Comparison of ENCODE assay signal across 8 cellular contexts in the genomic region with DNA sequence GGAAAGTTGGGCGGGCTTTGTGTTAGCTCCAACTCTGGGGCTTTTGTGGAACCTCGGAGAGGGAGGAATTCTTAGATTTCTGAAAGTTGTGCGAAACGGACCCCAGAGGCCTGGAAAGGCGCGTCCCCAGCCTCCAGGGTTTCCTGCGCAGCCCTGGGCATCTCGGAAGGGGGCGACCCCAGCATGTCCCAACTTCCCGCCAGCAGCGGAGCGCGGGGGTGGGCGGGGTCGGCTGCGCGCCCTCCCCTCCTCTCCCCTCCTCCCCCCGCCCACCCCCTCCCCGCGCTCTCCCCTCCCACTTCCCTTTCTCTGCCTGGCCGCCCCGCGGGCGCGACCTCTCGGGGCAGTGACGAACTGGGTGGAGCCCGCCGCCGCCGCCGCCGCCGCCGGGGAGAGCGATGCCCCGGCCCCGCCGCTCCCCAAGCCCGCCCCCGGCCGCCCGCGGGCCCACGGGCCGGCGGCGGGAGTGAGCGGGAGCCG. TPM values are rescaled to one million over a fixed set of nuclear protein-coding genes. Genes with fewer than 3 reads are reported as not detected.
DNase-seq lines count a peak whose midpoint lies in the region; ATAC-seq and TF ChIP-seq lines count a peak whose summit lies in the region.

No MANE protein-coding gene starts in this region.

- H3K4me3 ChIP-seq in choroid plexus epithelial cell (ENCODE audit: low read depth, low read length): peak overlapping the region; percentile 71

- POLR2A ChIA-PET in activated CD4-positive, alpha-beta T cell treated with anti-CD3 and anti-CD28 coated beads for 36 hours (lab: Charles Lee): interaction anchor here (0.7 kb wide), 1 partner anchor 159 kb away, joined by 3 read pairs; no protein-coding TSS in a partner anchor

- H3K9me3 Mint-ChIP-seq in activated CD4-positive, alpha-beta T cell treated with anti-CD3 and anti-CD28 coated beads for 36 hours (ENCODE audit: low read depth): no peaks in the 10 kb centered on the region

- CTCF ChIA-PET in activated CD4-positive, alpha-beta T cell treated with anti-CD3 and anti-CD28 coated beads for 36 hours (lab: Charles Lee): interaction anchor here (1.3 kb wide), 2 partner anchors 9 to 15 kb away, joined by 4 to 5 read pairs; no protein-coding TSS in a partner anchor

- intact Hi-C loops in activated CD4-positive, alpha-beta T cell treated with anti-CD3 and anti-CD28 coated beads for 36 hours (cut with DNase I, micrococcal nuclease): loop anchor here (1.0 to 10.0 kb wide), 7 partner anchors 23 to 688 kb away; partner anchors contain the start of genes KLF3 (in 1 of the 2), PGM2 (in 1 of the 2) and RELL1 (in 1 of the 2)

- peak; percentile 72 for ATAC-seq in HG02973 (IDR thresholded peaks at IDR 0.05; ENCODE audit: unreplicated experiment)
- peak; percentile 84 for ATAC-seq in activated CD4-positive, alpha-beta T cell treated with anti-CD3 and anti-CD28 coated beads for 36 hours

- no peaks in the 10 kb centered on the region for H3K36me3 Mint-ChIP-seq in activated CD4-positive, alpha-beta T cell treated with anti-CD3 and anti-CD28 coated beads for 36 hours (ENCODE audit: low read depth)

- H3K4me3 Mint-ChIP-seq in activated CD4-positive, alpha-beta T cell treated with anti-CD3 and anti-CD28 coated beads for 36 hours: peak overlapping the region; percentile 80

- peaks cover 40% of the 10 kb centered on the region for H3K4me1 Mint-ChIP-seq in activated CD4-positive, alpha-beta T cell treated with anti-CD3 and anti-CD28 coated beads for 36 hours

- no peaks in the 10 kb centered on the region for H3K27me3 Mint-ChIP-seq in activated CD4-positive, alpha-beta T cell treated with anti-CD3 and anti-CD28 coated beads for 36 hours

- no peak overlapping the region for H3K27ac Mint-ChIP-seq in activated CD4-positive, alpha-beta T cell treated with anti-CD3 and anti-CD28 coated beads for 36 hours

- DNase-seq in NK-92 treated with Interleukin-12 subunit alpha and Interleukin-12 subunit beta, amount 100 ng/mL, for 24 hours (lab: John Stamatoyannopoulos, UW): peak; percentile 56
- DNase-seq in NK-92 (lab: John Stamatoyannopoulos, UW; ENCODE audit: unreplicated experiment) (no peak), NCI-H2227 (lab: John Stamatoyannopoulos, UW; ENCODE audit: unreplicated experiment) (peak; percentile 72), choroid plexus epithelial cell (ENCODE audit: low read depth) (peak; percentile 70), left kidney (ENCODE audit: low read depth, low spot score) (peak; percentile 96)
- peak; percentile 86 for DNase-seq in activated CD4-positive, alpha-beta T cell treated with anti-CD3 and anti-CD28 coated beads for 36 hours
- peak; percentile 78 for DNase-seq in stimulated activated CD4-positive, alpha-beta T cell treated with anti-CD3 and anti-CD28 coated beads, Interleukin-2, amount 100 ng/mL, for 4 hours (ENCODE audit: low read depth)

- peak; percentile 11 for TF ChIP-seq CTCF in choroid plexus epithelial cell (conservative IDR thresholded peaks at IDR 0.05; ENCODE audit: low read depth, low read length)

RNA-seq across cellular contexts. Expression of gene PTTG2, which starts 16.8 kb away (rescaled TPM):
- total RNA-seq in activated CD4-positive, alpha-beta T cell treated with anti-CD3 and anti-CD28 coated beads for 36 hours: not detected
